In genomic region chr18:48875942-48876511, GRCh38 we compare ENCODE assay signal across 1 cellular context.
TF ChIP-seq lines count a peak whose summit lies in the region.

No MANE protein-coding gene starts in this region.

TF ChIP-seq in HepG2, 621 proteins besides CTCF, POLR2A, EP300 and RAD21 (continued from another document):
- TF ChIP-seq ZNF687 (CRISPR knock-in tag; IDR thresholded peaks at IDR 0.05) (peak; percentile 63), NR3C1 (CRISPR knock-in tag; IDR thresholded peaks at IDR 0.05) (no peak), TFDP1 (CRISPR knock-in tag; IDR thresholded peaks at IDR 0.05; ENCODE audit: borderline replicate concordance) (0 out of 2 replicates have a peak, but pooled peaks have one; percentile 30), ZNF34 (CRISPR knock-in tag; IDR thresholded peaks at IDR 0.05; ENCODE audit: borderline replicate concordance) (no peak), BRCA1 (CRISPR knock-in tag; IDR thresholded peaks at IDR 0.05) (no peak), ZSCAN31 (CRISPR knock-in tag; IDR thresholded peaks at IDR 0.05; ENCODE audit: low read depth) (no peak), CBX1 (IDR thresholded peaks at IDR 0.05; ENCODE audit: low read depth) (no peak), SOX5 (CRISPR knock-in tag; IDR thresholded peaks at IDR 0.05; ENCODE audit: borderline replicate concordance) (no peak), ISL2 (CRISPR knock-in tag; IDR thresholded peaks at IDR 0.05) (no peak), KAT8 (CRISPR knock-in tag; IDR thresholded peaks at IDR 0.05) (no peak), PAF1 (CRISPR knock-in tag; IDR thresholded peaks at IDR 0.05) (no peak), ZNF784 (CRISPR knock-in tag; IDR thresholded peaks at IDR 0.05; ENCODE audit: borderline replicate concordance) (0 out of 2 replicates have a peak, but pooled peaks have one; percentile 35), RAD51 (IDR thresholded peaks at IDR 0.05; ENCODE audit: borderline replicate concordance) (no peak), ZSCAN29 (CRISPR knock-in tag; conservative IDR thresholded peaks at IDR 0.05) (0 out of 2 replicates have a peak, but pooled peaks have one; percentile 13), HNRNPLL (IDR thresholded peaks at IDR 0.05; ENCODE audit: low read depth, low read length, poor library complexity, severe bottlenecking) (peak; percentile 24), ATAD3A (CRISPR knock-in tag; IDR thresholded peaks at IDR 0.05) (no peak), SCMH1 (CRISPR knock-in tag; IDR thresholded peaks at IDR 0.05; ENCODE audit: borderline replicate concordance) (no peak), NR2F6 (IDR thresholded peaks at IDR 0.05) (no peak), NR2F6 (CRISPR knock-in tag; IDR thresholded peaks at IDR 0.05) (no peak), ZNF280B (CRISPR knock-in tag; IDR thresholded peaks at IDR 0.05; ENCODE audit: borderline replicate concordance) (no peak), SALL1 (CRISPR knock-in tag; IDR thresholded peaks at IDR 0.05) (peak; percentile 31; the same call in 1 of the 2 replicates), ATF7-NPFF (CRISPR knock-in tag; IDR thresholded peaks at IDR 0.05; ENCODE audit: low read depth) (no peak), TEAD2 (CRISPR knock-in tag; IDR thresholded peaks at IDR 0.05) (no peak), ZHX1 (CRISPR knock-in tag; IDR thresholded peaks at IDR 0.05; ENCODE audit: low read depth) (no peak), NFIB (CRISPR knock-in tag; IDR thresholded peaks at IDR 0.05; ENCODE audit: borderline replicate concordance) (no peak), ZBTB1 (CRISPR knock-in tag; IDR thresholded peaks at IDR 0.05; ENCODE audit: borderline replicate concordance) (no peak), ZFX (CRISPR knock-in tag; IDR thresholded peaks at IDR 0.05; ENCODE audit: low read depth) (no peak), HOXA7 (CRISPR knock-in tag; IDR thresholded peaks at IDR 0.05) (no peak), FOXK2 (IDR thresholded peaks at IDR 0.05) (no peak), ARID2 (CRISPR knock-in tag; IDR thresholded peaks at IDR 0.05; ENCODE audit: borderline replicate concordance) (no peak), YEATS2 (CRISPR knock-in tag; IDR thresholded peaks at IDR 0.05; ENCODE audit: borderline replicate concordance) (no peak), CBX2 (IDR thresholded peaks at IDR 0.05; ENCODE audit: low read depth, low read length) (no peak), CBX2 (CRISPR knock-in tag; IDR thresholded peaks at IDR 0.05; ENCODE audit: low read depth) (no peak), ZBTB10 (CRISPR knock-in tag; IDR thresholded peaks at IDR 0.05; ENCODE audit: borderline replicate concordance) (no peak), TARDBP (CRISPR knock-in tag; IDR thresholded peaks at IDR 0.05) (no peak), ZNF274 (CRISPR knock-in tag; IDR thresholded peaks at IDR 0.05) (0 out of 2 replicates have a peak, but pooled peaks have one; percentile 58), ZMYM2 (CRISPR knock-in tag; IDR thresholded peaks at IDR 0.05) (no peak), AHR (CRISPR knock-in tag; IDR thresholded peaks at IDR 0.05) (no peak)
- TF ChIP-seq, protein P1, sequence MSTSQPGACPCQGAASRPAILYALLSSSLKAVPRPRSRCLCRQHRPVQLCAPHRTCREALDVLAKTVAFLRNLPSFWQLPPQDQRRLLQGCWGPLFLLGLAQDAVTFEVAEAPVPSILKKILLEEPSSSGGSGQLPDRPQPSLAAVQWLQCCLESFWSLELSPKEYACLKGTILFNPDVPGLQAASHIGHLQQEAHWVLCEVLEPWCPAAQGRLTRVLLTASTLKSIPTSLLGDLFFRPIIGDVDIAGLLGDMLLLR (CRISPR knock-in tag; IDR thresholded peaks at IDR 0.05): 0 out of 2 replicates have a peak, but pooled peaks have one; percentile 42
- TF ChIP-seq, protein P2, sequence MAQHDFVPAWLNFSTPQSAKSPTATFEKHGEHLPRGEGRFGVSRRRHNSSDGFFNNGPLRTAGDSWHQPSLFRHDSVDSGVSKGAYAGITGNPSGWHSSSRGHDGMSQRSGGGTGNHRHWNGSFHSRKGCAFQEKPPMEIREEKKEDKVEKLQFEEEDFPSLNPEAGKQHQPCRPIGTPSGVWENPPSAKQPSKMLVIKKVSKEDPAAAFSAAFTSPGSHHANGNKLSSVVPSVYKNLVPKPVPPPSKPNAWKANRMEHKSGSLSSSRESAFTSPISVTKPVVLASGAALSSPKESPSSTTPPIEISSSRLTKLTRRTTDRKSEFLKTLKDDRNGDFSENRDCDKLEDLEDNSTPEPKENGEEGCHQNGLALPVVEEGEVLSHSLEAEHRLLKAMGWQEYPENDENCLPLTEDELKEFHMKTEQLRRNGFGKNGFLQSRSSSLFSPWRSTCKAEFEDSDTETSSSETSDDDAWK (CRISPR knock-in tag; IDR thresholded peaks at IDR 0.05): no peak
- TF ChIP-seq, protein P3, sequence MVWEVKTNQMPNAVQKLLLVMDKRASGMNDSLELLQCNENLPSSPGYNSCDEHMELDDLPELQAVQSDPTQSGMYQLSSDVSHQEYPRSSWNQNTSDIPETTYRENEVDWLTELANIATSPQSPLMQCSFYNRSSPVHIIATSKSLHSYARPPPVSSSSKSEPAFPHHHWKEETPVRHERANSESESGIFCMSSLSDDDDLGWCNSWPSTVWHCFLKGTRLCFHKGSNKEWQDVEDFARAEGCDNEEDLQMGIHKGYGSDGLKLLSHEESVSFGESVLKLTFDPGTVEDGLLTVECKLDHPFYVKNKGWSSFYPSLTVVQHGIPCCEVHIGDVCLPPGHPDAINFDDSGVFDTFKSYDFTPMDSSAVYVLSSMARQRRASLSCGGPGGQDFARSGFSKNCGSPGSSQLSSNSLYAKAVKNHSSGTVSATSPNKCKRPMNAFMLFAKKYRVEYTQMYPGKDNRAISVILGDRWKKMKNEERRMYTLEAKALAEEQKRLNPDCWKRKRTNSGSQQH (CRISPR knock-in tag; IDR thresholded peaks at IDR 0.05; ENCODE audit: low read depth): no peak
